Comparison of ENCODE assay signal across 14 cellular contexts in genomic region chr11:60396790-60397189, GRCh38. TPM values are rescaled to one million over a fixed set of nuclear protein-coding genes. Genes with fewer than 3 reads are reported as not detected.
DNase-seq lines count a peak whose midpoint lies in the region; ATAC-seq and TF ChIP-seq lines count a peak whose summit lies in the region.
"Had no signal": no experiment of that assay in that cellular context is flagged by ENCODE, and none has a peak within 500 bp of the region (broad histone marks: within the 10 kb centered on the region; RNA-seq: fewer than 3 reads in every experiment).

No MANE protein-coding gene starts in this region.

- intact Hi-C loops in left ventricle myocardium superior (cut with micrococcal nuclease), result no loop called here

- DNase-seq in GM13977 (ENCODE audit: low spot score) (peak; percentile 17), left ventricle myocardium superior (no peak), HUDEP-2 (lab: John Stamatoyannopoulos, UW; ENCODE audit: unreplicated experiment in 76 of 76) (no peak), hepatic stellate cell (ENCODE audit: low spot score) (no peak)
- DNase-seq in activated CD4-positive, alpha-beta T cell treated with anti-CD3 and anti-CD28 coated beads for 48 hours, result no peak
- no peak for DNase-seq in activated CD8-positive, alpha-beta memory T cell treated with anti-CD3 and anti-CD28 coated beads, Interleukin-2, amount 50 U/mL, for 4 hours
- DNase-seq: activated CD4-positive, CD25-positive, alpha-beta regulatory T cell treated with anti-CD3 and anti-CD28 coated beads, Interleukin-2, amount 50 U/mL, for 72 hours; activated naive CD8-positive, alpha-beta T cell treated with anti-CD3 and anti-CD28 coated beads for 36 hours; Calu3; endodermal cell had no signal

- TF ChIP-seq CTCF in GM13977 (IDR thresholded peaks at IDR 0.05; ENCODE audit: extremely low read depth, insufficient read depth, missing control alignments), result no peak

- ATAC-seq in GM21447 (IDR thresholded peaks at IDR 0.05; ENCODE audit: unreplicated experiment), result peak; percentile 75
- ATAC-seq in HG03565 (IDR thresholded peaks at IDR 0.05; ENCODE audit: unreplicated experiment), result peak; percentile 83
- ATAC-seq in left ventricle myocardium superior, result peak; percentile 55
- ATAC-seq: K562 had no signal

- in situ Hi-C loops in GM13977 (cut with MboI; ENCODE audit: low pct_unique_long_range_greater_than_20kb, low sequenced_read_pairs, unreplicated experiment), result no loop called here

RNA-seq across cellular contexts. Expression of gene MS4A14, which starts 0.5 kb away (rescaled TPM):
- total RNA-seq in left ventricle myocardium superior, result 0.52 TPM
- total RNA-seq: activated naive CD8-positive, alpha-beta T cell treated with anti-CD3 and anti-CD28 coated beads for 36 hours; Calu3; endodermal cell; K562 had no signal

RNA-seq across cellular contexts. Expression of gene MS4A7, which starts 18.5 kb away (rescaled TPM):
- total RNA-seq in left ventricle myocardium superior, result 13.0 TPM
- total RNA-seq: Calu3, endodermal cell, K562 had no signal

RNA-seq across cellular contexts. Expression of gene MS4A5, which starts 32.6 kb away (rescaled TPM):
- not detected for total RNA-seq in left ventricle myocardium superior
- total RNA-seq: activated naive CD8-positive, alpha-beta T cell treated with anti-CD3 and anti-CD28 coated beads for 36 hours; Calu3; endodermal cell; K562; ureter had no signal

RNA-seq across cellular contexts. Expression of gene MS4A1, which starts 58.9 kb away (rescaled TPM):
- total RNA-seq in left ventricle myocardium superior, result not detected
- total RNA-seq: Calu3, endodermal cell had no signal
